ENCODE assay signal across 15 cellular contexts in genomic region chr9:134501266-134502181, GRCh38.
DNase-seq lines count a peak whose midpoint lies in the region; TF ChIP-seq lines count a peak whose summit lies in the region.
"Had no signal": no experiment of that assay in that cellular context is flagged by ENCODE, and none has a peak within 500 bp of the region (broad histone marks: within the 10 kb centered on the region; RNA-seq: fewer than 3 reads in every experiment).

No MANE protein-coding gene starts in this region.

- POLR2A ChIA-PET in MCF 10A (lab: Yijun Ruan, JAX), result no interaction called here

- H3K9me3 Mint-ChIP-seq in MCF 10A (ENCODE audit: unreplicated experiment), result no peaks in the 10 kb centered on the region
- H3K9me3 Mint-ChIP-seq: CD4-positive, CD25-positive, alpha-beta regulatory T cell had no signal

- DNase-seq in mammary epithelial cell (peak; percentile 30), MCF 10A (ENCODE audit: unreplicated experiment) (no peak), astrocyte of the cerebellum (ENCODE audit: low read depth) (no peak), islet precursor cell (peak; percentile 46), GM03348 (ENCODE audit: low spot score) (no peak), NCI-H1694 (lab: John Stamatoyannopoulos, UW) (no peak), transverse colon (no peak)
- DNase-seq: CD4-positive, CD25-positive, alpha-beta regulatory T cell; NCI-H1105 treated with DMSO at 0.1 percent for 48 hours; NCI-H2227 treated with DMSO at 0.1 percent for 48 hours; SHP77 treated with DMSO at 0.1 percent for 48 hours had no signal

- H3K27ac Mint-ChIP-seq in MCF 10A (ENCODE audit: low read depth, unreplicated experiment), result no peak overlapping the region
- H3K27ac Mint-ChIP-seq: CD4-positive, CD25-positive, alpha-beta regulatory T cell had no signal

- in situ Hi-C loops in mammary epithelial cell (cut with MboI; ENCODE audit: low sequenced_read_pairs in 2 of 2), result no loop called here
- in situ Hi-C loops in astrocyte of the cerebellum (cut with HindIII; ENCODE audit: low sequenced_read_pairs), result no loop called here
- in situ Hi-C loops in transverse colon (cut with MboI; ENCODE audit: low pct_ligation_motif_present in 1 of 4, low pct_unique_long_range_greater_than_20kb in 1 of 4, low sequenced_read_pairs in 3 of 4), result no loop called here

- CTCF ChIA-PET in mammary epithelial cell (lab: Charles Lee; ENCODE audit: low non-redundant PET) (no interaction called here), MCF 10A (lab: Yijun Ruan, JAX) (interaction anchor here (1.0 kb wide), 1 partner anchor 9 kb away, joined by 3 read pairs; no protein-coding TSS in a partner anchor)

- intact Hi-C loops in mammary epithelial cell (cut with micrococcal nuclease), result no loop called here
- intact Hi-C loops in MCF 10A (cut with micrococcal nuclease), result no loop called here
- intact Hi-C loops in transverse colon (cut with DNase I; ENCODE audit: low total_unique reads), result no loop called here

- WGBS in mammary epithelial cell (ENCODE audit: low coverage, missing lambda C conversion rate), result 10% methylated on average over 28 of the region's 44 CpGs
- WGBS in transverse colon (ENCODE audit: low coverage in 1 of 2), 2 donors, result 35% methylated on average over 4 to 37 of the region's 44 CpGs

- H3K27ac ChIP-seq in mammary epithelial cell (ENCODE audit: insufficient read depth, low read depth, low read length) (no peak overlapping the region), transverse colon (no peak overlapping the region)
- H3K27ac ChIP-seq: KMS-11, prostate gland had no signal

- H3K4me3 ChIP-seq in mammary epithelial cell (replicated peaks in 1 of 3; ENCODE audit: insufficient read depth in 1 of 3, low read depth in 2 of 3, low read length in 3 of 3) (no peak overlapping the region), astrocyte of the cerebellum (ENCODE audit: low read depth, low read length) (peak overlapping the region; percentile 4), skeletal muscle satellite cell (ENCODE audit: low read length) (no peak overlapping the region), transverse colon (no peak overlapping the region)
- H3K4me3 ChIP-seq: prostate gland had no signal

- dilution Hi-C loops in mammary epithelial cell (cut with HindIII; ENCODE audit: low sequenced_read_pairs), result no loop called here

- BruUV-seq in mammary epithelial cell (replicated peaks; lab: Mats Ljungman, UMichigan), result no TSS peak
- BruUV-seq in MCF 10A (replicated peaks; lab: Mats Ljungman, UMichigan), result no TSS peak

- H3K9me3 ChIP-seq in mammary epithelial cell (replicated peaks; ENCODE audit: insufficient read depth, low read length) (peaks cover 4% of the 10 kb centered on the region), skeletal muscle satellite cell (replicated peaks; ENCODE audit: low read length) (peaks cover 7% of the 10 kb centered on the region), transverse colon (no peaks in the 10 kb centered on the region)
- H3K9me3 ChIP-seq: prostate gland had no signal

- H3K27me3 Mint-ChIP-seq in MCF 10A (ENCODE audit: insufficient read depth, unreplicated experiment), result no peaks in the 10 kb centered on the region

- H3K9ac ChIP-seq in mammary epithelial cell (ENCODE audit: insufficient read depth, low read length) (no peak overlapping the region), skeletal muscle satellite cell (ENCODE audit: low read depth, low read length) (peak overlapping the region; percentile 86)
- H3K9ac ChIP-seq: KMS-11 had no signal

- TF ChIP-seq CTCF in mammary epithelial cell (conservative IDR thresholded peaks at IDR 0.05 in 1 of 2, IDR thresholded peaks at IDR 0.05 in 1 of 2; ENCODE audit: extremely low read depth in 1 of 2, insufficient read depth in 1 of 2, low read depth in 1 of 2, low read length in 2 of 2) (no peak), MCF 10A (IDR thresholded peaks at IDR 0.05; ENCODE audit: unreplicated experiment) (no peak), astrocyte of the cerebellum (IDR thresholded peaks at IDR 0.05; ENCODE audit: low read depth, low read length, missing control alignments) (no peak), transverse colon (IDR thresholded peaks at IDR 0.05) (no peak)

- H2AFZ ChIP-seq in mammary epithelial cell (ENCODE audit: low read depth, low read length), result no peak overlapping the region

- H3K79me2 ChIP-seq in mammary epithelial cell (ENCODE audit: insufficient read depth, low read length), result no peaks in the 10 kb centered on the region

- H4K20me1 ChIP-seq in mammary epithelial cell (ENCODE audit: insufficient read depth, low read length), result no peaks in the 10 kb centered on the region

- H3K4me1 Mint-ChIP-seq in MCF 10A (ENCODE audit: insufficient read depth, unreplicated experiment), result peaks cover 5% of the 10 kb centered on the region

- H3K4me2 ChIP-seq in mammary epithelial cell (ENCODE audit: insufficient read depth, low read depth, low read length) (no peak overlapping the region), skeletal muscle satellite cell (ENCODE audit: low read length) (no peak overlapping the region)
- H3K4me2 ChIP-seq: KMS-11 had no signal

- H3K27me3 ChIP-seq in mammary epithelial cell (ENCODE audit: insufficient read depth, low read length) (peaks cover 7% of the 10 kb centered on the region), skeletal muscle satellite cell (ENCODE audit: control insufficient read depth, insufficient read depth, low read length) (no peaks in the 10 kb centered on the region), transverse colon (peaks cover 27% of the 10 kb centered on the region)

- H3K4me1 ChIP-seq in mammary epithelial cell (ENCODE audit: insufficient read depth, low read length), result no peaks in the 10 kb centered on the region
- H3K4me1 ChIP-seq in skeletal muscle satellite cell (ENCODE audit: control insufficient read depth, insufficient read depth, low read length), result peaks cover 32% of the 10 kb centered on the region
- peaks cover 0 to 7% (median 0%) of the 10 kb centered on the region in 4 donors for H3K4me1 ChIP-seq in transverse colon
- H3K4me1 ChIP-seq: prostate gland had no signal

- no peak overlapping the region for H3K4me3 Mint-ChIP-seq in MCF 10A (ENCODE audit: unreplicated experiment)
- H3K4me3 Mint-ChIP-seq: brain; CD4-positive, CD25-positive, alpha-beta regulatory T cell had no signal

- TF ChIP-seq EP300 in transverse colon (IDR thresholded peaks at IDR 0.05; ENCODE audit: low read depth), result no peak

- H3K36me3 ChIP-seq in mammary epithelial cell (ENCODE audit: insufficient read depth, low read length) (no peaks in the 10 kb centered on the region), skeletal muscle satellite cell (ENCODE audit: insufficient read depth, low read length) (no peaks in the 10 kb centered on the region), transverse colon (no peaks in the 10 kb centered on the region)
- H3K36me3 ChIP-seq: prostate gland had no signal

- H3K36me3 Mint-ChIP-seq in MCF 10A (ENCODE audit: insufficient read depth, unreplicated experiment), result peaks cover 4% of the 10 kb centered on the region
- H3K36me3 Mint-ChIP-seq: brain; CD4-positive, CD25-positive, alpha-beta regulatory T cell had no signal

- TF ChIP-seq POLR2A in transverse colon (IDR thresholded peaks at IDR 0.05), result no peak

Comparison
In these comparisons a context has a peak if more than half of its experiments do, and no peak if none do; other contexts are left out.
1. DNase-seq: peak in mammary epithelial cell (single experiment) and islet precursor cell (single experiment); none in MCF 10A (single experiment), astrocyte of the cerebellum (single experiment), GM03348 (single experiment), NCI-H1694 (single experiment) and transverse colon (single experiment).